Comparison of ENCODE assay signal across 9 cellular contexts in the genomic region with DNA sequence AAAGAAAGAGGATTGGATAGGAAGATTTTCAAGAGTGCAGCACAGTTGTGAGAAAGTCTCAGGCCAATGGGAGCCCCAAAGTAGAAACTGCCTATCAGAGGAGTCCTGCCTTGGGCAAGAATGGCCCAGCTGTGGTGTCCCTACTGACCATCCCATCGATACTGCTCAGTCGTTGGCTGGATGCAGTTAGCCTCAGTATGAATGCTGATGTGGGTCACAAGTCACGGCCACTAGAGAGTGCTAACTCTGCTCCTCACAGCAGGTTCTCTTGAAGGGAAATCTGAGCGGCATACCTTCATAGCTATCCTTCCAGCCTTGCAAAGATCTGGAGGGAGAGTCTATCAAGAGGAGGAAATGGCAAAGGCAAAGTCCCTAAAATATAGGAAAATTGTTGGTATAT. TPM values are rescaled to one million over a fixed set of nuclear protein-coding genes. Genes with fewer than 3 reads are reported as not detected.
DNase-seq lines count a peak whose midpoint lies in the region; ATAC-seq and TF ChIP-seq lines count a peak whose summit lies in the region.
"Had no signal": no experiment of that assay in that cellular context is flagged by ENCODE, and none has a peak within 500 bp of the region (broad histone marks: within the 10 kb centered on the region; RNA-seq: fewer than 3 reads in every experiment).

No MANE protein-coding gene starts in this region.

- H3K27ac Mint-ChIP-seq in neural crest cell (ENCODE audit: unreplicated experiment): peak overlapping the region; percentile 69

- H3K9me3 Mint-ChIP-seq in neural crest cell: no peaks in the 10 kb centered on the region

- peak; percentile 16 for TF ChIP-seq CTCF in GM12865 (IDR thresholded peaks at IDR 0.05; ENCODE audit: insufficient read depth, low read depth, low read length, missing control alignments)
- TF ChIP-seq CTCF in choroid plexus epithelial cell (conservative IDR thresholded peaks at IDR 0.05; ENCODE audit: low read depth, low read length): peak; percentile 50
- no peak for TF ChIP-seq CTCF in neural crest cell (conservative IDR thresholded peaks at IDR 0.05)
- no peak for TF ChIP-seq CTCF in gastroesophageal sphincter (IDR thresholded peaks at IDR 0.05)

- H3K27ac ChIP-seq in gastroesophageal sphincter: no peak overlapping the region
- H3K27ac ChIP-seq: SK-N-MC had no signal

- 0 to 28% methylated on average over 1 to 3 of the region's 4 CpGs for WGBS in gastroesophageal sphincter (ENCODE audit: low coverage in 1 of 2), 2 donors

- H3K4me3 ChIP-seq in GM12865 (ENCODE audit: low read depth, low read length) (no peak overlapping the region), choroid plexus epithelial cell (ENCODE audit: low read depth, low read length) (no peak overlapping the region), gastroesophageal sphincter (no peak overlapping the region)
- H3K4me3 ChIP-seq: SK-N-MC had no signal

- no peaks in the 10 kb centered on the region for H3K36me3 Mint-ChIP-seq in neural crest cell (ENCODE audit: low read depth)

- no peaks in the 10 kb centered on the region for H3K27me3 Mint-ChIP-seq in neural crest cell (ENCODE audit: low read depth)

- no peaks in the 10 kb centered on the region for H3K36me3 ChIP-seq in gastroesophageal sphincter

- no peak for TF ChIP-seq EP300 in gastroesophageal sphincter (IDR thresholded peaks at IDR 0.05)

- no peaks in the 10 kb centered on the region for H3K27me3 ChIP-seq in gastroesophageal sphincter

- H3K4me3 Mint-ChIP-seq in neural crest cell: no peak overlapping the region

- H3K4me1 ChIP-seq in gastroesophageal sphincter: no peaks in the 10 kb centered on the region

- H3K9me3 ChIP-seq in gastroesophageal sphincter: no peaks in the 10 kb centered on the region

- DNase-seq in GM12865 (ENCODE audit: low read depth): peak; percentile 29
- peak; percentile 58 for DNase-seq in choroid plexus epithelial cell (ENCODE audit: low read depth)
- DNase-seq in neural crest cell (ENCODE audit: low read depth, low spot score): no peak
- DNase-seq in NCI-H2227 (lab: John Stamatoyannopoulos, UW; ENCODE audit: unreplicated experiment): no peak
- DNase-seq in amniotic stem cell (lab: John Stamatoyannopoulos, UW): no peak
- DNase-seq: stimulated activated CD4-positive, alpha-beta T cell treated with anti-CD3 and anti-CD28 coated beads, Interleukin-2, amount 100 ng/mL, for 48 hours had no signal

- TF ChIP-seq POLR2A in gastroesophageal sphincter (IDR thresholded peaks at IDR 0.05): no peak

- ATAC-seq in HG03060 (IDR thresholded peaks at IDR 0.05; ENCODE audit: low read depth, unreplicated experiment) (peak; percentile 51), gastroesophageal sphincter (no peak)

- H3K4me1 Mint-ChIP-seq in neural crest cell: no peaks in the 10 kb centered on the region

RNA-seq across cellular contexts. Expression of gene CETN3, which starts 11.6 kb away (rescaled TPM):
- total RNA-seq in neural crest cell (32.9 and 44.0 TPM in 2 replicates), gastroesophageal sphincter (10 to 100 TPM in 1 of 4 donors, 1 to 10 TPM in 3; 7.5 to 16.0 (median 8.7) TPM)

RNA-seq across cellular contexts. Expression of gene MBLAC2, which starts 53.4 kb away (rescaled TPM):
- total RNA-seq in neural crest cell (6.6 and 7.3 TPM in 2 replicates), gastroesophageal sphincter (1 to 10 TPM; 2.3 to 7.8 (median 4.9) TPM)

RNA-seq across cellular contexts. Expression of gene POLR3G, which starts 53.5 kb away (rescaled TPM):
- total RNA-seq in neural crest cell (10.6 and 12.1 TPM in 2 replicates), gastroesophageal sphincter (1 to 10 TPM in 2 of 4 donors, under 1 TPM in 2; 0.67 to 2.8 (median 1.3) TPM)

Comparison
In these comparisons a context has a peak if more than half of its experiments do, and no peak if none do; other contexts are left out.
1. DNase-seq: peak in GM12865 (single experiment) and choroid plexus epithelial cell (single experiment); none in neural crest cell (single experiment), NCI-H2227 (single experiment) and amniotic stem cell (single experiment).
2. CTCF ChIP-seq: peak in GM12865 (single experiment) and choroid plexus epithelial cell (single experiment); none in neural crest cell (single experiment) and gastroesophageal sphincter (0 of 4).